In genomic region chr11:64801591-64802369, GRCh38 we compare ENCODE assay signal across 1 cellular context.
TF ChIP-seq lines count a peak whose summit lies in the region.

No MANE protein-coding gene starts in this region.

TF ChIP-seq in IMR-90, 13 proteins besides CTCF, POLR2A, EP300 and RAD21 (continued from another document):
- no peak for TF ChIP-seq FOS (IDR thresholded peaks at IDR 0.05; ENCODE audit: low read depth, low read length)
- TF ChIP-seq CEBPB (IDR thresholded peaks at IDR 0.05; ENCODE audit: low read depth, low read length), result no peak
- TF ChIP-seq NFE2L2 (IDR thresholded peaks at IDR 0.05; ENCODE audit: low read depth, low read length), result no peak
- TF ChIP-seq USF2 (IDR thresholded peaks at IDR 0.05; ENCODE audit: low read depth, low read length), result no peak
- TF ChIP-seq BHLHE40 (IDR thresholded peaks at IDR 0.05; ENCODE audit: low read depth, low read length), result no peak
- no peak for TF ChIP-seq RFX5 (IDR thresholded peaks at IDR 0.05; ENCODE audit: low read depth, low read length)
- no peak for TF ChIP-seq MXI1 (IDR thresholded peaks at IDR 0.05; ENCODE audit: borderline replicate concordance, low read depth, low read length)
- no peak for TF ChIP-seq MAZ (IDR thresholded peaks at IDR 0.05; ENCODE audit: borderline replicate concordance, low read depth, low read length)
- no peak for TF ChIP-seq MAFK (IDR thresholded peaks at IDR 0.05; ENCODE audit: low read depth, low read length)
- TF ChIP-seq CHD1 (IDR thresholded peaks at IDR 0.05; ENCODE audit: low read depth, low read length), result no peak
- TF ChIP-seq SMC3 (IDR thresholded peaks at IDR 0.05; ENCODE audit: low read depth, low read length), result no peak
- TF ChIP-seq RCOR1 (IDR thresholded peaks at IDR 0.05; ENCODE audit: insufficient replicate concordance, low read length), result no peak
